8 cellular contexts compared by ENCODE assay signal in genomic region chr1:151459331-151460046, GRCh38. TPM values are rescaled to one million over a fixed set of nuclear protein-coding genes. Genes with fewer than 3 reads are reported as not detected.
DNase-seq lines count a peak whose midpoint lies in the region; ATAC-seq and TF ChIP-seq lines count a peak whose summit lies in the region.

TSS of gene POGZ (minus strand) at chr1:151459494. CDS start at chr1:151442204, 17,290 bp downstream.

- peaks cover 38% of the 10 kb centered on the region for H3K79me2 ChIP-seq in OCI-LY7 (ENCODE audit: insufficient read depth, low read depth, low read length)

- H3K9me3 ChIP-seq in CD8-positive, alpha-beta T cell (ENCODE audit: low read length), result no peaks in the 10 kb centered on the region
- H3K9me3 ChIP-seq in IMR-90 (ENCODE audit: control insufficient read depth, insufficient read depth, low read length) (no peaks in the 10 kb centered on the region), OCI-LY7 (ENCODE audit: low read length) (no peaks in the 10 kb centered on the region)

- peaks cover 8% of the 10 kb centered on the region; the same call in 1 of the 2 replicates for H3K9me1 ChIP-seq in IMR-90 (ENCODE audit: insufficient read depth, low read length)

- WGBS in IMR-90 (ENCODE audit: extremely low coverage in 2 of 2, insufficient read length in 1 of 2), 2 experiments, result 80% methylated on average over 1 of the region's 30 CpGs; no CpG with 5 or more reads in 1 of the 2 experiments

- H4K8ac ChIP-seq in IMR-90 (ENCODE audit: low read depth in 2 of 2, low read length in 2 of 2), result peak within 1 kb of the TSS; percentile 96 to 99

- peak within 1 kb of the TSS; percentile 17; the same call in 2 of the 3 replicates for H2BK15ac ChIP-seq in IMR-90 (ENCODE audit: low read depth, low read length)

- dilution Hi-C loops in IMR-90 (cut with HindIII; ENCODE audit: low sequenced_read_pairs, unreplicated experiment), result no loop called here

- intact Hi-C loops in CD8-positive, alpha-beta T cell (cut with DNase I, micrococcal nuclease), result loop anchor here (1.0 to 10.0 kb wide), 12 partner anchors 14 to 535 kb away; partner anchors contain the start of genes PSMB4 (in 2 of the 2), TUFT1 (in 2 of the 2), C2CD4D (in 1 of the 2) and CGN (in 1 of the 2)
- intact Hi-C loops in IMR-90 (cut with micrococcal nuclease), result loop anchor here (1.0 to 5.0 kb wide), 3 partner anchors 14 to 278 kb away; partner anchors contain the start of gene TUFT1
- intact Hi-C loops in OCI-LY7 (cut with micrococcal nuclease; ENCODE audit: unreplicated experiment), result no loop called here

- peak within 1 kb of the TSS; percentile 65; the same call in 1 of the 2 replicates for H2BK20ac ChIP-seq in IMR-90 (ENCODE audit: low read depth, low read length)

- H2BK5ac ChIP-seq in IMR-90 (ENCODE audit: low read depth, low read length, poor library complexity, severe bottlenecking), result peak within 1 kb of the TSS; percentile 96

- H2AFZ ChIP-seq in IMR-90 (replicated peaks; ENCODE audit: low read length, poor library complexity) (peak within 1 kb of the TSS; percentile 88), OCI-LY7 (ENCODE audit: low read length) (peak within 1 kb of the TSS; percentile 94)

- DNase-seq in CD8-positive, alpha-beta T cell, result peak; percentile 89 to 97 (median 95)
- DNase-seq in IMR-90 (peak; percentile 98), OCI-LY7 (ENCODE audit: low spot score) (peak; percentile 98), endothelial cell (ENCODE audit: low spot score) (peak; percentile 94), mesothelial cell of epicardium (ENCODE audit: low spot score in 2 of 2, unreplicated experiment in 2 of 2) (peak; percentile 90 to 94)
- DNase-seq in activated CD8-positive, alpha-beta memory T cell treated with anti-CD3 and anti-CD28 coated beads, Interleukin-2, amount 50 U/mL, for 48 hours, result peak; percentile 96
- DNase-seq in stimulated activated CD8-positive, alpha-beta memory T cell treated with anti-CD3 and anti-CD28 coated beads, Interleukin-15, amount 100 ng/mL, for 4 hours (ENCODE audit: low read depth in 2 of 2), result peak; percentile 88

- ATAC-seq in CD8-positive, alpha-beta T cell, result peak; percentile 69
- ATAC-seq in GM21390 (IDR thresholded peaks at IDR 0.05; ENCODE audit: unreplicated experiment) (peak; percentile 72), IMR-90 (ENCODE audit: low read depth) (peak; percentile 84)

- no peaks in the 10 kb centered on the region for H3K36me3 ChIP-seq in CD8-positive, alpha-beta T cell (ENCODE audit: insufficient read depth, low read length)
- H3K36me3 ChIP-seq in IMR-90 (ENCODE audit: control insufficient read depth, insufficient read depth, low read length) (peaks cover 1% of the 10 kb centered on the region; the same call in 1 of the 2 replicates), OCI-LY7 (ENCODE audit: insufficient read depth, low read length) (peaks cover 8% of the 10 kb centered on the region)

- no peak for TF ChIP-seq CTCF in CD8-positive, alpha-beta T cell (IDR thresholded peaks at IDR 0.05)
- TF ChIP-seq CTCF in IMR-90 (conservative IDR thresholded peaks at IDR 0.05; ENCODE audit: low read depth, low read length) (no peak), OCI-LY7 (conservative IDR thresholded peaks at IDR 0.05; ENCODE audit: low read length) (no peak), endothelial cell (IDR thresholded peaks at IDR 0.05; ENCODE audit: unreplicated experiment) (no peak), mesothelial cell of epicardium (IDR thresholded peaks at IDR 0.05; ENCODE audit: unreplicated experiment) (no peak)

- peak within 1 kb of the TSS; percentile 95 for H3K4ac ChIP-seq in IMR-90 (ENCODE audit: low read depth, low read length)

- peaks cover 29% of the 10 kb centered on the region for H3K4me1 Mint-ChIP-seq in CD8-positive, alpha-beta T cell (ENCODE audit: low read depth)
- H3K4me1 Mint-ChIP-seq in endothelial cell (ENCODE audit: unreplicated experiment), result peaks cover 26% of the 10 kb centered on the region
- H3K4me1 Mint-ChIP-seq in mesothelial cell of epicardium, result peaks cover 25% of the 10 kb centered on the region

- peak within 1 kb of the TSS; percentile 94 for H3K18ac ChIP-seq in IMR-90 (ENCODE audit: low read depth, low read length)

- peak within 1 kb of the TSS; percentile 95 for H3K23ac ChIP-seq in IMR-90 (ENCODE audit: low read depth, low read length)

- peaks cover 7 to 18% of the 10 kb centered on the region in 2 experiments; a peak in 2 of 4 replicates for H3K79me1 ChIP-seq in IMR-90 (ENCODE audit: low read depth in 1 of 2, low read length in 2 of 2)

- H3K4me3 Mint-ChIP-seq in CD8-positive, alpha-beta T cell, result peak within 1 kb of the TSS; percentile 89
- H3K4me3 Mint-ChIP-seq in endothelial cell (ENCODE audit: unreplicated experiment) (peak within 1 kb of the TSS; percentile 96), mesothelial cell of epicardium (peak within 1 kb of the TSS; percentile 78)

- H3K9ac ChIP-seq in IMR-90 (ENCODE audit: low read depth, low read length), result peak within 1 kb of the TSS; percentile 99

- peak within 1 kb of the TSS; percentile 97 for H3K14ac ChIP-seq in IMR-90 (replicated peaks; ENCODE audit: low read depth, low read length)

- in situ Hi-C loops in IMR-90 (cut with MboI; ENCODE audit: low sequenced_read_pairs), result no loop called here

- peaks cover 18% of the 10 kb centered on the region for H3K4me1 ChIP-seq in CD8-positive, alpha-beta T cell (ENCODE audit: insufficient read depth, low read length)
- peaks cover 5% of the 10 kb centered on the region for H3K4me1 ChIP-seq in IMR-90 (ENCODE audit: control insufficient read depth, insufficient read depth, low read length)
- H3K4me1 ChIP-seq in OCI-LY7 (ENCODE audit: insufficient read depth, low read length, poor library complexity, severe bottlenecking), result peaks cover 39% of the 10 kb centered on the region

- peak within 1 kb of the TSS; percentile 57; the same call in 1 of the 2 replicates for H2BK120ac ChIP-seq in IMR-90 (ENCODE audit: low read depth, low read length)

- H4K20me1 ChIP-seq in IMR-90 (ENCODE audit: insufficient read depth, low read length) (peaks cover 13% of the 10 kb centered on the region), OCI-LY7 (ENCODE audit: insufficient read depth, low read length) (peaks cover 23% of the 10 kb centered on the region)

- H3K27ac Mint-ChIP-seq in CD8-positive, alpha-beta T cell, result peak within 1 kb of the TSS; percentile 93
- H3K27ac Mint-ChIP-seq in endothelial cell (ENCODE audit: unreplicated experiment) (peak within 1 kb of the TSS; percentile 94), mesothelial cell of epicardium (peak within 1 kb of the TSS; percentile 94)

- peaks cover 5% of the 10 kb centered on the region for H3K36me3 Mint-ChIP-seq in CD8-positive, alpha-beta T cell
- peaks cover 5% of the 10 kb centered on the region for H3K36me3 Mint-ChIP-seq in endothelial cell (ENCODE audit: low read depth, unreplicated experiment)
- no peaks in the 10 kb centered on the region for H3K36me3 Mint-ChIP-seq in mesothelial cell of epicardium

- CTCF ChIA-PET in CD8-positive, alpha-beta T cell (lab: Charles Lee), result interaction anchor here (1.1 to 1.4 kb wide), 4 partner anchors 13 to 29 kb away, joined by 3 to 5 read pairs (median 3); no protein-coding TSS in a partner anchor
- CTCF ChIA-PET in IMR-90 (lab: Yijun Ruan, JAX), result interaction anchor here (1.1 kb wide), 1 partner anchor 275 kb away, joined by 3 read pairs; no protein-coding TSS in a partner anchor
- CTCF ChIA-PET in OCI-LY7 (lab: Charles Lee; ENCODE audit: unreplicated experiment), result interaction anchor here (0.7 kb wide), 1 partner anchor 52 kb away, joined by 3 read pairs; the partner anchor contains the start of gene CGN

- peak within 1 kb of the TSS; percentile 79 for H3K4me3 ChIP-seq in CD8-positive, alpha-beta T cell (ENCODE audit: low read depth, low read length)
- H3K4me3 ChIP-seq in IMR-90 (ENCODE audit: insufficient read depth, low read depth, low read length) (peak within 1 kb of the TSS; percentile 95), OCI-LY7 (ENCODE audit: low read depth, low read length, poor library complexity, severe bottlenecking) (peak within 1 kb of the TSS; percentile 79)

- H4K5ac ChIP-seq in IMR-90 (ENCODE audit: low read depth, low read length), result peak within 1 kb of the TSS; percentile 100

- peak within 1 kb of the TSS; percentile 73 for H3K27ac ChIP-seq in CD8-positive, alpha-beta T cell (ENCODE audit: low read depth, low read length)
- H3K27ac ChIP-seq in IMR-90 (ENCODE audit: insufficient read depth, low read length), result peak within 1 kb of the TSS; percentile 100
- H3K27ac ChIP-seq in OCI-LY7 (ENCODE audit: low read depth, low read length, poor library complexity, severe bottlenecking), result peak within 1 kb of the TSS; percentile 71

- H3K56ac ChIP-seq in IMR-90 (ENCODE audit: extremely low read depth, insufficient read depth, low read length), result peak within 1 kb of the TSS; percentile 91

- peak within 1 kb of the TSS; percentile 87 for H4K91ac ChIP-seq in IMR-90 (ENCODE audit: insufficient read depth, low read depth, low read length)

- H3K4me2 ChIP-seq in IMR-90 (ENCODE audit: low read depth, low read length), result peak within 1 kb of the TSS; percentile 92
- peak within 1 kb of the TSS; percentile 98 for H3K4me2 ChIP-seq in OCI-LY7 (ENCODE audit: low read length)

- no TSS peak for BruUV-seq in IMR-90 (replicated peaks; lab: Mats Ljungman, UMichigan)
- BruUV-seq in OCI-LY7 (replicated peaks; lab: Mats Ljungman, UMichigan), result TSS peak; percentile 85

- H3K9me2 ChIP-seq in OCI-LY7 (ENCODE audit: insufficient read depth, low read length), result no peaks in the 10 kb centered on the region

- H3K27me3 Mint-ChIP-seq in CD8-positive, alpha-beta T cell (ENCODE audit: low read depth), result peaks cover 24% of the 10 kb centered on the region
- peaks cover 9% of the 10 kb centered on the region for H3K27me3 Mint-ChIP-seq in endothelial cell (ENCODE audit: unreplicated experiment)
- H3K27me3 Mint-ChIP-seq in mesothelial cell of epicardium (ENCODE audit: low read depth), result peaks cover 17% of the 10 kb centered on the region

- no peak for TF ChIP-seq RAD21 in IMR-90 (IDR thresholded peaks at IDR 0.05; ENCODE audit: low read length)

- peak; percentile 64; the same call in 1 of the 2 replicates for TF ChIP-seq POLR2A in IMR-90 (IDR thresholded peaks at IDR 0.05; ENCODE audit: low read depth, low read length)

- H3K27me3 ChIP-seq in CD8-positive, alpha-beta T cell (ENCODE audit: insufficient read depth, low read length), result no peaks in the 10 kb centered on the region
- H3K27me3 ChIP-seq in IMR-90 (ENCODE audit: control insufficient read depth, insufficient read depth, low read length), result peaks cover 8% of the 10 kb centered on the region

- POLR2A ChIA-PET in CD8-positive, alpha-beta T cell (lab: Charles Lee), result interaction anchor here (0.5 to 1.8 kb wide), 7 partner anchors 13 to 450 kb away, joined by 3 to 9 read pairs (median 4); partner anchors contain the start of genes CGN, PSMB4, THEM4 and ZNF687
- POLR2A ChIA-PET in IMR-90 (lab: Charles Lee; ENCODE audit: unreplicated experiment), result interaction anchor here (0.6 to 1.0 kb wide), 3 partner anchors 11 to 29 kb away, joined by 4 to 10 read pairs (median 4); no protein-coding TSS in a partner anchor
- POLR2A ChIA-PET in OCI-LY7 (lab: Charles Lee), result interaction anchor here (0.6 to 1.8 kb wide), 8 partner anchors 11 to 208 kb away, joined by 3 to 8 read pairs (median 4); no protein-coding TSS in a partner anchor

- H3K9me3 Mint-ChIP-seq in CD8-positive, alpha-beta T cell, result no peaks in the 10 kb centered on the region
- H3K9me3 Mint-ChIP-seq in endothelial cell (ENCODE audit: unreplicated experiment) (no peaks in the 10 kb centered on the region), mesothelial cell of epicardium (no peaks in the 10 kb centered on the region)

- H2AK5ac ChIP-seq in IMR-90 (ENCODE audit: low read depth, low read length), result peak within 1 kb of the TSS; percentile 91

- peak within 1 kb of the TSS; percentile 91 for H2AK9ac ChIP-seq in IMR-90 (replicated peaks; ENCODE audit: low read depth, low read length, poor library complexity)

RNA-seq across cellular contexts. Expression of gene POGZ, which starts in this region (rescaled TPM):
- 10 to 100 TPM; 85.4 to 88.0 TPM for total RNA-seq in CD8-positive, alpha-beta T cell
- 15.0 and 20.8 TPM in 2 replicates for total RNA-seq in IMR-90 (2012; rRNA removed)
- polyA plus RNA-seq in IMR-90 (2012; rRNA removed), result 27.4 and 33.5 TPM in 2 replicates
- 7.6 and 11.1 TPM in 2 replicates for polyA plus RNA-seq in IMR-90 (2012; cell fraction: cytosol; rRNA removed)
- 108 and 190 TPM in 2 replicates for polyA plus RNA-seq in IMR-90 (2012; cell fraction: nucleus; rRNA removed; ENCODE audit: low replicate concordance)
- total RNA-seq in OCI-LY7 (2014; rRNA removed; shearing (Covaris generic)), result 47.7 and 72.0 TPM in 2 replicates
- 118 and 130 TPM in 2 replicates for total RNA-seq in OCI-LY7 (2022)
- 132 TPM for total RNA-seq in endothelial cell (ENCODE audit: unreplicated experiment)
- total RNA-seq in mesothelial cell of epicardium, result 169 to 182 TPM (median 179 TPM) in 3 replicates

Comparison
In these comparisons a context has a peak if more than half of its experiments do, and no peak if none do; other contexts are left out.
1. Peak in every context shown above with its lines: DNase-seq, ATAC-seq, H3K4me3 ChIP-seq and H3K27ac ChIP-seq.